1 cellular context compared by ENCODE assay signal in the genomic region with DNA sequence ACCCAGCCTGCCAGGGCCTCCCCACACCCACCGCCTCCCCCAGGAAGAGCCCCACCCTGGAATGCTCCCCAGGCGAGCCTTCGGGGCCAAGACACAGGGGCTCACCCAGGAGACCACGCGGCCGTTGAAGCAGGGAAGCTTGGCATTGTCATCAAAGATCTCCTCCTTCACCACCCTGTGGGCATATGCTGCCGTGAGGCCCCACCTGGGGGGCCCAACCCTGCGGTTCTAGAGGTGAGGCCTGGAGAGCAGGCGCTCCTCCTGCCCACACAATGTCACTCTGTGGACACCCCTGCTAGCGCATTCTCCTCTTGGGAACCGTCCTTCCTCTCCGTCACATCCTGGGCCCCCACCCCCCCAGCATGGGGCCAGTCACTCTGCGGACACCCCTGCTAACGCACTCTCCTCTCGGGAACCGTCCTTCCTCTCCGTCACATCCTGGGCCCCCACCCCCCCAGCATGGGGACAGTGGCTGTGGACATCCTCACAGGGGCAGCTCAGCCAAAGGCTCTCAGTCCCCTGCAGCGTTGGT.
TF ChIP-seq lines count a peak whose summit lies in the region.

No MANE protein-coding gene starts in this region.

TF ChIP-seq in K562, 482 proteins besides CTCF, POLR2A, EP300 and RAD21:
- TF ChIP-seq, protein P1, sequence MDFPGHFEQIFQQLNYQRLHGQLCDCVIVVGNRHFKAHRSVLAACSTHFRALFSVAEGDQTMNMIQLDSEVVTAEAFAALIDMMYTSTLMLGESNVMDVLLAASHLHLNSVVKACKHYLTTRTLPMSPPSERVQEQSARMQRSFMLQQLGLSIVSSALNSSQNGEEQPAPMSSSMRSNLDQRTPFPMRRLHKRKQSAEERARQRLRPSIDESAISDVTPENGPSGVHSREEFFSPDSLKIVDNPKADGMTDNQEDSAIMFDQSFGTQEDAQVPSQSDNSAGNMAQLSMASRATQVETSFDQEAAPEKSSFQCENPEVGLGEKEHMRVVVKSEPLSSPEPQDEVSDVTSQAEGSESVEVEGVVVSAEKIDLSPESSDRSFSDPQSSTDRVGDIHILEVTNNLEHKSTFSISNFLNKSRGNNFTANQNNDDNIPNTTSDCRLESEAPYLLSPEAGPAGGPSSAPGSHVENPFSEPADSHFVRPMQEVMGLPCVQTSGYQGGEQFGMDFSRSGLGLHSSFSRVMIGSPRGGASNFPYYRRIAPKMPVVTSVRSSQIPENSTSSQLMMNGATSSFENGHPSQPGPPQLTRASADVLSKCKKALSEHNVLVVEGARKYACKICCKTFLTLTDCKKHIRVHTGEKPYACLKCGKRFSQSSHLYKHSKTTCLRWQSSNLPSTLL (IDR thresholded peaks at IDR 0.05): no peak
- TF ChIP-seq POLR2G (IDR thresholded peaks at IDR 0.05; ENCODE audit: low read depth, low read length): 0 out of 2 replicates have a peak, but pooled peaks have one; percentile 10
TF ChIP-seq in K562: peak in this region for 1.
